Comparison of ENCODE assay signal across 22 cellular contexts in genomic region chr18:57337890-57338289, GRCh38. TPM values are rescaled to one million over a fixed set of nuclear protein-coding genes. Genes with fewer than 3 reads are reported as not detected.
A peak's percentile ranks its signal among the peaks of the same experiment; 100 is the strongest.
DNase-seq lines count a peak whose midpoint lies in the region; ATAC-seq, FAIRE-seq and TF ChIP-seq lines count a peak whose summit lies in the region.
"Had no signal": no experiment of that assay in that cellular context is flagged by ENCODE, and none has a peak within 500 bp of the region (broad histone marks: within the 10 kb centered on the region; RNA-seq: fewer than 3 reads in every experiment).

No MANE protein-coding gene starts in this region.

- CTCF ChIA-PET in K562 (lab: Yijun Ruan, JAX; ENCODE audit: low intra/inter-chr PET ratio), result no interaction called here

- DNase-seq in D721Med (ENCODE audit: insufficient read length, low spot score) (no peak), MV-4-11 (lab: John Stamatoyannopoulos, UW) (peak; percentile 67), K562 (ENCODE audit: extremely low read depth in 1 of 4, low spot score in 3 of 4) (no peak), kidney tubule cell (ENCODE audit: low spot score) (peak; percentile 76), activated gamma-delta T cell (lab: John Stamatoyannopoulos, UW) (no peak), DMS53 (lab: John Stamatoyannopoulos, UW) (no peak)
- DNase-seq: ACHN; BE2C; C1 segment of cervical spinal cord; CD4-positive, CD25-positive, alpha-beta regulatory T cell; CD8-positive, alpha-beta memory T cell; COR-L47; DMS79; GDM1; GM23248; HCEC 1CT had no signal

- ATAC-seq in K562 (no peak), HG03457 (IDR thresholded peaks at IDR 0.05; ENCODE audit: unreplicated experiment) (no peak)

- TF ChIP-seq POLR2A in K562 (conservative IDR thresholded peaks at IDR 0.05), result no peak

- peak; percentile 78 for FAIRE-seq in D721Med (lab: Jason Lieb, UNC)
- no peak for FAIRE-seq in K562 (lab: Jason Lieb, UNC)
- FAIRE-seq: A204.1, GM12892, GM18507, H54 had no signal

- H4K20me1 ChIP-seq in K562 (replicated peaks; ENCODE audit: control insufficient read depth, insufficient read depth, low read length), result no peaks in the 10 kb centered on the region

- H3K9me3 ChIP-seq in K562 (replicated peaks; ENCODE audit: control insufficient read depth, insufficient read depth, low read depth, low read length), result no peaks in the 10 kb centered on the region
- H3K9me3 ChIP-seq: BE2C had no signal

- TF ChIP-seq RAD21 in K562 (CRISPR knock-in tag; conservative IDR thresholded peaks at IDR 0.05 in 1 of 2, IDR thresholded peaks at IDR 0.05 in 1 of 2), result no peak

- in situ Hi-C loops in K562 (cut with MboI), result no loop called here

- H3K36me3 ChIP-seq in K562 (ENCODE audit: control insufficient read depth, insufficient read depth, low read length), result no peaks in the 10 kb centered on the region
- H3K36me3 ChIP-seq: BE2C had no signal

- H3K4me3 ChIP-seq in K562, result no peak overlapping the region
- H3K4me3 ChIP-seq: GM23248 had no signal

- TF ChIP-seq EP300 in K562 (IDR thresholded peaks at IDR 0.05; ENCODE audit: low read length), result no peak

- no peak overlapping the region for H2AFZ ChIP-seq in K562 (ENCODE audit: low read depth, low read length)
- H2AFZ ChIP-seq: GM23248 had no signal

- H3K4me1 ChIP-seq in K562 (replicated peaks in 1 of 2; ENCODE audit: control insufficient read depth in 2 of 2, insufficient read depth in 2 of 2, low read length in 2 of 2), result no peaks in the 10 kb centered on the region
- H3K4me1 ChIP-seq: BE2C had no signal

- whole genome bisulfite sequencing in K562 (ENCODE audit: insufficient coverage, low coverage, missing lambda C conversion rate), result 0% methylated on average over 4 of the region's 4 CpGs

- BruUV-seq in K562 (replicated peaks; lab: Mats Ljungman, UMichigan), result no TSS peak

- POLR2A ChIA-PET in K562 (lab: Yijun Ruan, JAX), result no interaction called here

- intact Hi-C loops in K562 (cut with micrococcal nuclease), result no loop called here

- H3K27ac ChIP-seq in K562 (ENCODE audit: extremely low read depth, low read depth, low read length), result no peak overlapping the region
- H3K27ac ChIP-seq: GM23248 had no signal

- H3K79me2 ChIP-seq in K562 (ENCODE audit: control insufficient read depth, insufficient read depth, low read length), result no peaks in the 10 kb centered on the region

- no peak overlapping the region for H3K9ac ChIP-seq in K562 (ENCODE audit: insufficient read depth in 1 of 2, low read depth in 2 of 2, low read length in 2 of 2)
- H3K9ac ChIP-seq: GM23248 had no signal

- no peak for TF ChIP-seq CTCF in D721Med (IDR thresholded peaks at IDR 0.05; ENCODE audit: insufficient read depth, missing control alignments)
- TF ChIP-seq CTCF in K562 (IDR thresholded peaks at IDR 0.05 in 2 of 3, conservative IDR thresholded peaks at IDR 0.05 in 1 of 3; ENCODE audit: insufficient read depth in 2 of 3, low read depth in 1 of 3, low read length in 3 of 3), result no peak

- H3K4me2 ChIP-seq in K562 (ENCODE audit: insufficient read depth, low read length), result no peak overlapping the region

- H3K27me3 ChIP-seq in K562 (ENCODE audit: control insufficient read depth in 2 of 2, insufficient read depth in 2 of 2, low read length in 2 of 2), result peaks cover 0 to 10% of the 10 kb centered on the region in 2 experiments; a peak in 1 of 5 replicates
- H3K27me3 ChIP-seq: BE2C had no signal

- H3K9me1 ChIP-seq in K562 (ENCODE audit: control insufficient read depth, insufficient read depth, low read length), result no peaks in the 10 kb centered on the region

TF ChIP-seq in K562, 482 proteins besides CTCF, POLR2A, EP300 and RAD21:
- TF ChIP-seq ZEB2 (IDR thresholded peaks at IDR 0.05) (no peak), NRF1 (conservative IDR thresholded peaks at IDR 0.05 in 1 of 2, IDR thresholded peaks at IDR 0.05 in 1 of 2) (peak; percentile 63 to 68)

RNA-seq across cellular contexts. Expression of gene ST8SIA3, which starts 14.5 kb away (rescaled TPM):
- total RNA-seq in K562 (2011; cell fraction: chromatin; rRNA removed; ENCODE audit: low replicate concordance), result not detected in 2 replicates
- total RNA-seq in K562 (2011; cell fraction: nucleolus; rRNA removed), result not detected in 2 replicates
- not detected in 2 replicates for total RNA-seq in K562 (2011; cell fraction: nucleoplasm; rRNA removed)
- total RNA-seq in K562 (2014; rRNA removed) (not detected in 2 replicates), K562 (2014; rRNA removed; fragmentation: Illumina TruSeq; extraction: Trizol) (not detected in 2 replicates), K562 (2015; rRNA removed; fragmentation: Illumina TruSeq; extraction: Trizol) (not detected in 2 replicates), K562 (2021) (not detected in 2 replicates)
- polyA plus RNA-seq in K562 (2011; rRNA removed) (not detected in 2 replicates), K562 (2014; fragmentation: Illumina TruSeq; extraction: Trizol) (not detected in 2 replicates), K562 (2014; fragmentation: Nextera tagmentation; extraction: Ambion mirVana) (not detected), K562 (2014; rRNA removed) (not detected in 2 replicates)
- polyA plus RNA-seq in K562 (2011; cell fraction: cytosol; rRNA removed), result not detected in 2 replicates
- polyA plus RNA-seq in K562 (2011; cell fraction: nucleus; rRNA removed), result not detected in 2 replicates
- not detected in 2 replicates for polyA plus RNA-seq in K562 (2012)
- not detected in 2 replicates for polyA minus RNA-seq in K562 (2011; rRNA and poly(A)+ RNA removed)
- polyA minus RNA-seq in K562 (2011; cell fraction: cytosol; rRNA and poly(A)+ RNA removed), result not detected in 2 replicates
- not detected in 2 replicates for polyA minus RNA-seq in K562 (2011; cell fraction: nucleus; rRNA and poly(A)+ RNA removed)
- total RNA-seq: CD4-positive, CD25-positive, alpha-beta regulatory T cell; CD8-positive, alpha-beta memory T cell; Daoy; GM23248 had no signal
- polyA plus RNA-seq: CD4-positive, CD25-positive, alpha-beta regulatory T cell; CD8-positive, alpha-beta memory T cell; GM23248 had no signal

Comparison
In these comparisons a context has a peak if more than half of its experiments do, and no peak if none do; other contexts are left out.
1. DNase-seq: peak in MV-4-11 (single experiment) and kidney tubule cell (single experiment); none in D721Med (single experiment), K562 (0 of 4), activated gamma-delta T cell (single experiment) and DMS53 (single experiment).